In the genomic region with DNA sequence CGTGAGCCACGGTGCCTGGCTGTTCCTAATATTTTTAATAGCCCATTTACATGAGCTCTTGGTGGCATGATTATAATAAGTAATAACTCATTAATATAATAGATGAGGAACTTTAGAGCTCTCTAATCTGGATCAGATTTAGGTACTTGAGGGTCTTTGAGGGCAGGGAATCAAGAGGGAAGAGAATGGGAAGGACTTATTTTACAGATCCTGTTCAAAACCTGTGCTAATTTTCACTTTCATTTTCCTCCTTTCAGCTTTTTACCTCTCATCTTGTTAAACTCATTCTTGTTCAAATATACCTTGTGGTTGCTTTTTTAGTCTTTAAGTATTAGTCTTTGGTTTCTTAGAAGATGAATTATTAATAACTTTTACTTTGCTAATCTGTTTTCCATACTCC, we compare ENCODE assay signal across 14 cellular contexts. TPM values are rescaled to one million over a fixed set of nuclear protein-coding genes. Genes with fewer than 3 reads are reported as not detected.
DNase-seq lines count a peak whose midpoint lies in the region; TF ChIP-seq lines count a peak whose summit lies in the region.
"Had no signal": no experiment of that assay in that cellular context is flagged by ENCODE, and none has a peak within 500 bp of the region (broad histone marks: within the 10 kb centered on the region; RNA-seq: fewer than 3 reads in every experiment).

No MANE protein-coding gene starts in this region.

- peak overlapping the region; percentile 78 for H3K4me3 Mint-ChIP-seq in activated naive CD4-positive, alpha-beta T cell treated with anti-CD3 and anti-CD28 coated beads, Interleukin-2, amount 50 U/mL, for 24 hours

- H3K9me3 Mint-ChIP-seq in activated naive CD4-positive, alpha-beta T cell treated with anti-CD3 and anti-CD28 coated beads, Interleukin-2, amount 50 U/mL, for 24 hours: no peaks in the 10 kb centered on the region

- no peak for TF ChIP-seq POLR2A in Peyer's patch (IDR thresholded peaks at IDR 0.05)

- H3K9ac ChIP-seq in colonic mucosa (ENCODE audit: low read depth in 2 of 2, low read length in 2 of 2): no peak overlapping the region

- H3K27me3 Mint-ChIP-seq in activated naive CD4-positive, alpha-beta T cell treated with anti-CD3 and anti-CD28 coated beads, Interleukin-2, amount 50 U/mL, for 24 hours: no peaks in the 10 kb centered on the region

- peak overlapping the region; percentile 94 for H3K27ac Mint-ChIP-seq in activated naive CD4-positive, alpha-beta T cell treated with anti-CD3 and anti-CD28 coated beads, Interleukin-2, amount 50 U/mL, for 24 hours

- H3K4me1 Mint-ChIP-seq in activated naive CD4-positive, alpha-beta T cell treated with anti-CD3 and anti-CD28 coated beads, Interleukin-2, amount 50 U/mL, for 24 hours: peaks cover 59% of the 10 kb centered on the region

- H3K27me3 ChIP-seq in Peyer's patch: no peaks in the 10 kb centered on the region
- H3K27me3 ChIP-seq in colonic mucosa: no peaks in the 10 kb centered on the region
- H3K27me3 ChIP-seq: pancreas, tibial artery had no signal

- H3K4me3 ChIP-seq in Peyer's patch (no peak overlapping the region), colonic mucosa (no peak overlapping the region)
- H3K4me3 ChIP-seq: lung, pancreas, tibial artery had no signal

- H3K4me1 ChIP-seq in Peyer's patch (peaks cover 0 to 21% (median 0%) of the 10 kb centered on the region in 4 donors), colonic mucosa (peaks cover 6% of the 10 kb centered on the region)

- no peak for TF ChIP-seq CTCF in Peyer's patch (IDR thresholded peaks at IDR 0.05)
- TF ChIP-seq CTCF in colonic mucosa (IDR thresholded peaks at IDR 0.05): no peak

- H3K9me3 ChIP-seq in Peyer's patch: no peaks in the 10 kb centered on the region
- no peaks in the 10 kb centered on the region for H3K9me3 ChIP-seq in colonic mucosa
- H3K9me3 ChIP-seq: pancreas, tibial artery had no signal

- DNase-seq in activated naive CD4-positive, alpha-beta T cell treated with anti-CD3 and anti-CD28 coated beads, Interleukin-2, amount 50 U/mL, for 16 hours: no peak
- DNase-seq in Peyer's patch (no peak), colonic mucosa (no peak), NCI-H2107 treated with DMSO at 0.1 percent for 48 hours (lab: John Stamatoyannopoulos, UW; ENCODE audit: unreplicated experiment) (no peak), anterior cingulate cortex (lab: John Stamatoyannopoulos, UW) (no peak), NCI-H2196 treated with DMSO at 0.1 percent for 48 hours (lab: John Stamatoyannopoulos, UW; ENCODE audit: unreplicated experiment) (no peak)
- no peak for DNase-seq in stimulated activated CD4-positive, alpha-beta T cell treated with anti-CD3 and anti-CD28 coated beads, Interleukin-2, amount 100 ng/mL, for 24 hours
- DNase-seq: NCI-H1694 treated with DMSO at 0.1 percent for 48 hours, NCI-H748 treated with DMSO at 0.1 percent for 48 hours, pancreas, SHP77, tibial artery had no signal

- H3K36me3 ChIP-seq in Peyer's patch (peaks cover 0 to 42% (median 0%) of the 10 kb centered on the region in 3 donors), colonic mucosa (peaks cover 1% of the 10 kb centered on the region)

- intact Hi-C loops in colonic mucosa (cut with DNase I): no loop called here

- H3K27ac ChIP-seq in Peyer's patch (peak overlapping the region in 3 of 4 donors; percentile 2 to 44 (median 13)), colonic mucosa (peak overlapping the region; percentile 11)
- H3K27ac ChIP-seq: pancreas, tibial artery had no signal

- peaks cover 16% of the 10 kb centered on the region for H3K36me3 Mint-ChIP-seq in activated naive CD4-positive, alpha-beta T cell treated with anti-CD3 and anti-CD28 coated beads, Interleukin-2, amount 50 U/mL, for 24 hours

RNA-seq across cellular contexts. Expression of a gene that starts 5.6 kb away (rescaled TPM):
- total RNA-seq in Peyer's patch: 10 to 100 TPM; 17.3 to 50.4 (median 35.9) TPM
- total RNA-seq in colonic mucosa: 10 to 100 TPM; 43.7 to 46.1 TPM

RNA-seq across cellular contexts. Expression of a gene that starts 21.5 kb away (rescaled TPM):
- 1 to 10 TPM in 3 of 4 donors, under 1 TPM in 1; 0.70 to 2.9 (median 1.5) TPM for total RNA-seq in Peyer's patch
- total RNA-seq in colonic mucosa: 1 to 10 TPM; 1.8 to 7.9 TPM

RNA-seq across cellular contexts. Expression of a gene that starts 35.8 kb away (rescaled TPM):
- 10 to 100 TPM in 1 of 4 donors, 1 to 10 TPM in 1, not detected in 2; 8.3 to 10.1 TPM for total RNA-seq in Peyer's patch
- total RNA-seq in colonic mucosa: 1 to 10 TPM; 1.8 TPM

RNA-seq across cellular contexts. Expression of a gene that starts 55.1 kb away (rescaled TPM):
- total RNA-seq in Peyer's patch: 10 to 100 TPM in 3 of 4 donors, 1 to 10 TPM in 1; 9.6 to 16.5 (median 13.9) TPM
- total RNA-seq in colonic mucosa: 10 to 100 TPM; 10.7 to 14.9 TPM
